19 cellular contexts compared by ENCODE assay signal in the genomic region with DNA sequence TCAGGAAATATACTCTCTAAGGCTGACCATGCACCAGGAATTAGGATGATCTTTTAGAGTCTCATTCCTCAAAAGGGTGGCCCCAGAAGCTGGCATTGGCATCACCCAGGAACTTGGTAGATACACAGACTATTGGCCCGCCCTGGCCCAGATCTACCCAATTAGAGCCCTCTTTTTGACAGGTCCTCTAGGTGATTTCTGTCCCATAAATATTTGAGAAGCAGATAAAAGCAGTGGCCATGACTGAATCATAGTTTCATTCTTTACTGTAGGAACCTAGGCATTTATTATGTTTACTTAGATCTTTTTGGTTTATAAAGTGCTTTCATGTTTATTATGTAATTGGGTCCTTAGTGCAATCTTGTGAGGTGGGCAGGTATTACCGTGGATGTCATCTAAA.
"Had no signal": no experiment of that assay in that cellular context is flagged by ENCODE, and none has a peak within 500 bp of the region (broad histone marks: within the 10 kb centered on the region; RNA-seq: fewer than 3 reads in every experiment).

No MANE protein-coding gene starts in this region.

- H3K4me3 ChIP-seq: ascending aorta, psoas muscle, suprapubic skin, transverse colon, vagina had no signal

- H3K27me3 ChIP-seq: ascending aorta, suprapubic skin, transverse colon, vagina had no signal

- H3K27ac Mint-ChIP-seq: dendritic cell treated with granulocyte-macrophage colony-stimulating factor and Interleukin-4, amounts not matched to agents 40 ng/mL and 50 ng/mL, for 4 days; stimulated activated naive CD8-positive, alpha-beta T cell treated with anti-CD3 and anti-CD28 coated beads, Interleukin-15, Interleukin-2, amounts not matched to agents 100 ng/mL and 50 ng/mL, for 24 hours had no signal

- H3K36me3 ChIP-seq: transverse colon had no signal

- DNase-seq: activated CD4-positive, CD25-positive, alpha-beta regulatory T cell treated with anti-CD3 and anti-CD28 coated beads, Interleukin-2, amount 50 U/mL, for 72 hours; activated CD8-positive, alpha-beta memory T cell treated with anti-CD3 and anti-CD28 coated beads for 24 hours; activated CD8-positive, alpha-beta memory T cell treated with anti-CD3 and anti-CD28 coated beads, Interleukin-2, amount 50 U/mL, for 48 hours; activated effector memory CD4-positive, alpha-beta T cell treated with anti-CD3 and anti-CD28 coated beads, Interleukin-2, amount 50 U/mL, for 16 hours; activated naive CD4-positive, alpha-beta T cell treated with anti-CD3 and anti-CD28 coated beads, Interleukin-2, amount 50 U/mL, for 16 hours; activated T-cell treated with anti-CD3 and anti-CD28 coated beads, Interleukin-2, amount 50 U/mL, for 48 hours; effector memory CD4-positive, alpha-beta T cell; foreskin fibroblast; mesenchymal stem cell; naive thymus-derived CD4-positive, alpha-beta T cell; psoas muscle; right cardiac atrium; T1000; transverse colon had no signal

- H3K9me3 ChIP-seq: ascending aorta, psoas muscle, suprapubic skin, transverse colon, vagina had no signal

- H3K9me3 Mint-ChIP-seq: dendritic cell treated with granulocyte-macrophage colony-stimulating factor and Interleukin-4, amounts not matched to agents 40 ng/mL and 50 ng/mL, for 4 days; naive thymus-derived CD4-positive, alpha-beta T cell; stimulated activated naive CD8-positive, alpha-beta T cell treated with anti-CD3 and anti-CD28 coated beads, Interleukin-15, Interleukin-2, amounts not matched to agents 100 ng/mL and 50 ng/mL, for 24 hours had no signal

- H3K27ac ChIP-seq: ascending aorta, psoas muscle, suprapubic skin, transverse colon, vagina had no signal

- ATAC-seq: naive thymus-derived CD4-positive, alpha-beta T cell; psoas muscle; right cardiac atrium had no signal

- H3K27me3 Mint-ChIP-seq: dendritic cell treated with granulocyte-macrophage colony-stimulating factor and Interleukin-4, amounts not matched to agents 40 ng/mL and 50 ng/mL, for 4 days; naive thymus-derived CD4-positive, alpha-beta T cell; stimulated activated naive CD8-positive, alpha-beta T cell treated with anti-CD3 and anti-CD28 coated beads, Interleukin-15, Interleukin-2, amounts not matched to agents 100 ng/mL and 50 ng/mL, for 24 hours had no signal

- H3K4me3 Mint-ChIP-seq: dendritic cell treated with granulocyte-macrophage colony-stimulating factor and Interleukin-4, amounts not matched to agents 40 ng/mL and 50 ng/mL, for 4 days; naive thymus-derived CD4-positive, alpha-beta T cell; stimulated activated naive CD8-positive, alpha-beta T cell treated with anti-CD3 and anti-CD28 coated beads, Interleukin-15, Interleukin-2, amounts not matched to agents 100 ng/mL and 50 ng/mL, for 24 hours had no signal
